13 cellular contexts compared by ENCODE assay signal in genomic region chr5:140111859-140112551, GRCh38. TPM values are rescaled to one million over a fixed set of nuclear protein-coding genes. Genes with fewer than 3 reads are reported as not detected.
DNase-seq lines count a peak whose midpoint lies in the region; ATAC-seq and TF ChIP-seq lines count a peak whose summit lies in the region.
"Had no signal": no experiment of that assay in that cellular context is flagged by ENCODE, and none has a peak within 500 bp of the region (broad histone marks: within the 10 kb centered on the region; RNA-seq: fewer than 3 reads in every experiment).

No MANE protein-coding gene starts in this region.

- peaks cover 0 to 17% (median 0%) of the 10 kb centered on the region in 3 donors for H3K36me3 Mint-ChIP-seq in CD8-positive, alpha-beta memory T cell
- H3K36me3 Mint-ChIP-seq in brain, result no peaks in the 10 kb centered on the region

- H2BK12ac ChIP-seq in neuronal stem cell (ENCODE audit: low read length), result no peak overlapping the region

- no peak overlapping the region for H4K8ac ChIP-seq in neuronal stem cell (ENCODE audit: low read depth, low read length)

- peaks cover 54 to 82% (median 64%) of the 10 kb centered on the region in 3 donors for H3K4me1 Mint-ChIP-seq in CD8-positive, alpha-beta memory T cell
- H3K4me1 Mint-ChIP-seq in brain, result peaks cover 52% of the 10 kb centered on the region

- peak overlapping the region; percentile 6 for H3K23ac ChIP-seq in neuronal stem cell (ENCODE audit: low read depth, low read length, poor library complexity)

- no peaks in the 10 kb centered on the region for H3K27me3 ChIP-seq in CD8-positive, alpha-beta memory T cell (ENCODE audit: insufficient read depth, low read length, poor library complexity, severe bottlenecking)
- H3K27me3 ChIP-seq in HUES48 (ENCODE audit: control insufficient read depth, insufficient read depth, low read length), result peaks cover 80% of the 10 kb centered on the region
- peaks cover 34 to 58% (median 56%) of the 10 kb centered on the region in 3 experiments for H3K27me3 ChIP-seq in neuronal stem cell (ENCODE audit: control insufficient read depth in 3 of 3, insufficient read depth in 3 of 3, low read depth in 1 of 3, low read length in 3 of 3)

- H3K4me3 ChIP-seq in CD8-positive, alpha-beta memory T cell (ENCODE audit: low read length), result no peak overlapping the region
- H3K4me3 ChIP-seq in HUES48 (ENCODE audit: low read depth, low read length) (peak overlapping the region; percentile 84; the same call in 1 of the 2 replicates), neuronal stem cell (ENCODE audit: low read length in 2 of 2) (no peak overlapping the region)

- DNase-seq in CD8-positive, alpha-beta memory T cell, result no peak
- DNase-seq in neuronal stem cell (ENCODE audit: low spot score), result no peak
- DNase-seq in DMS53 treated with DMSO at 0.1 percent for 48 hours (lab: John Stamatoyannopoulos, UW; ENCODE audit: unreplicated experiment), result no peak
- no peak for DNase-seq in effector CD4-positive, alpha-beta T cell
- DNase-seq: effector memory CD4-positive, alpha-beta T cell; GF-D8; NCI-H1048; RPMI8226; stimulated activated naive CD4-positive, alpha-beta T cell treated with Interleukin-2 at 50 U/mL for 16 hours had no signal

- H3K27me3 Mint-ChIP-seq in CD8-positive, alpha-beta memory T cell, result peaks cover 4% of the 10 kb centered on the region in 2 donors
- H3K27me3 Mint-ChIP-seq in brain, result peaks cover 77% of the 10 kb centered on the region

- H3K4me2 ChIP-seq in neuronal stem cell (ENCODE audit: insufficient read depth, low read length, poor library complexity, severe bottlenecking), result no peak overlapping the region

- POLR2A ChIA-PET in CD8-positive, alpha-beta memory T cell (lab: Charles Lee), result no interaction called here

- H3K4me1 ChIP-seq in CD8-positive, alpha-beta memory T cell (ENCODE audit: insufficient read depth, low read length), result peaks cover 62% of the 10 kb centered on the region
- H3K4me1 ChIP-seq in HUES48 (ENCODE audit: control insufficient read depth, insufficient read depth, low read length) (peaks cover 40% of the 10 kb centered on the region), neuronal stem cell (ENCODE audit: control insufficient read depth in 2 of 2, insufficient read depth in 1 of 2, low read depth in 1 of 2, low read length in 2 of 2) (peaks cover 12 to 19% of the 10 kb centered on the region in 2 donors)

- no peak overlapping the region for H3K14ac ChIP-seq in neuronal stem cell (ENCODE audit: low read length)

- CTCF ChIA-PET in CD8-positive, alpha-beta memory T cell (lab: Charles Lee), result interaction anchor here (0.8 to 1.5 kb wide), 4 partner anchors 10 to 38 kb away, joined by 3 to 13 read pairs (median 4); no protein-coding TSS in a partner anchor

- H3K36me3 ChIP-seq in CD8-positive, alpha-beta memory T cell (ENCODE audit: insufficient read depth, low read length), result no peaks in the 10 kb centered on the region
- H3K36me3 ChIP-seq in HUES48 (ENCODE audit: control insufficient read depth, insufficient read depth, low read length) (no peaks in the 10 kb centered on the region), neuronal stem cell (replicated peaks in 1 of 2; ENCODE audit: control insufficient read depth in 2 of 2, insufficient read depth in 2 of 2, low read length in 2 of 2) (no peaks in the 10 kb centered on the region)

- no peak overlapping the region for H3K27ac ChIP-seq in CD8-positive, alpha-beta memory T cell (ENCODE audit: low read depth, low read length)
- H3K27ac ChIP-seq in HUES48 (ENCODE audit: low read depth, low read length) (no peak overlapping the region), neuronal stem cell (replicated peaks; ENCODE audit: low read length) (no peak overlapping the region)

- H3K18ac ChIP-seq in neuronal stem cell (ENCODE audit: low read length), result no peak overlapping the region

- no CpG with 5 or more reads among the region's 8 CpGs for WGBS in neuronal stem cell (ENCODE audit: extremely low coverage in 2 of 2, insufficient read length in 2 of 2, insufficient replicate concordance in 1 of 2), 2 donors

- H3K27ac Mint-ChIP-seq in CD8-positive, alpha-beta memory T cell, result peak overlapping the region; percentile 37 to 92 (median 70)
- peak overlapping the region in 1 of 5 experiments; percentile 48 for H3K27ac Mint-ChIP-seq in brain

- ATAC-seq in GM19328 (IDR thresholded peaks at IDR 0.05; ENCODE audit: unreplicated experiment) (no peak), HG02870 (IDR thresholded peaks at IDR 0.05; ENCODE audit: unreplicated experiment) (no peak)

- no peak overlapping the region for H3K4ac ChIP-seq in neuronal stem cell (ENCODE audit: low read length)

- no peak overlapping the region for H3K9ac ChIP-seq in HUES48 (ENCODE audit: low read depth, low read length)
- H3K9ac ChIP-seq in neuronal stem cell (ENCODE audit: low read depth, low read length, poor library complexity), result no peak overlapping the region

- H4K91ac ChIP-seq in neuronal stem cell (ENCODE audit: low read depth, low read length, poor library complexity), result no peak overlapping the region

- no peak overlapping the region for H2BK5ac ChIP-seq in neuronal stem cell (ENCODE audit: low read length)

- peaks cover 3% of the 10 kb centered on the region for H3K79me1 ChIP-seq in neuronal stem cell (ENCODE audit: low read depth, low read length)

- no peaks in the 10 kb centered on the region for H3K9me3 ChIP-seq in CD8-positive, alpha-beta memory T cell (ENCODE audit: low read length)
- H3K9me3 ChIP-seq in HUES48 (ENCODE audit: control insufficient read depth, insufficient read depth, low read length), result no peaks in the 10 kb centered on the region
- H3K9me3 ChIP-seq in neuronal stem cell (replicated peaks in 1 of 2; ENCODE audit: control insufficient read depth in 2 of 2, insufficient read depth in 1 of 2, low read depth in 1 of 2, low read length in 2 of 2), result no peaks in the 10 kb centered on the region

- no peak overlapping the region for H2AFZ ChIP-seq in neuronal stem cell (ENCODE audit: low read length)

- no peaks in the 10 kb centered on the region for H3K9me3 Mint-ChIP-seq in CD8-positive, alpha-beta memory T cell
- H3K9me3 Mint-ChIP-seq in brain, result no peaks in the 10 kb centered on the region

- no peak overlapping the region for H2BK120ac ChIP-seq in neuronal stem cell (ENCODE audit: low read depth, low read length)

- no peak overlapping the region for H2AK5ac ChIP-seq in neuronal stem cell (ENCODE audit: low read depth, low read length)

- no peak overlapping the region for H2BK15ac ChIP-seq in neuronal stem cell (ENCODE audit: low read length)

- TF ChIP-seq CTCF in brain (conservative IDR thresholded peaks at IDR 0.05), result no peak

- peak overlapping the region; percentile 94 to 98 (median 95) for H3K4me3 Mint-ChIP-seq in CD8-positive, alpha-beta memory T cell
- peak overlapping the region; percentile 88 to 95 (median 90) for H3K4me3 Mint-ChIP-seq in brain

RNA-seq across cellular contexts. Expression of gene PURA, which starts 1.9 kb away (rescaled TPM):
- 10 to 100 TPM; 14.8 to 16.4 TPM for total RNA-seq in CD8-positive, alpha-beta memory T cell
- polyA plus RNA-seq in CD8-positive, alpha-beta memory T cell, result 4.8 TPM
- 3.5 TPM for polyA plus RNA-seq in brain (ENCODE audit: insufficient read depth, low read depth, low replicate concordance)
- polyA plus RNA-seq in neuronal stem cell (2013, experiment 1 of 2), result 1.3 TPM
- 1.6 TPM for polyA plus RNA-seq in neuronal stem cell (2013, experiment 2 of 2)

RNA-seq across cellular contexts. Expression of gene IGIP, which starts 13.7 kb away (rescaled TPM):
- total RNA-seq in CD8-positive, alpha-beta memory T cell, result 1 to 10 TPM; 3.7 to 4.1 TPM
- 0.29 TPM for polyA plus RNA-seq in CD8-positive, alpha-beta memory T cell
- 3.7 TPM for polyA plus RNA-seq in brain (ENCODE audit: insufficient read depth, low read depth, low replicate concordance)
- 0.47 TPM for polyA plus RNA-seq in neuronal stem cell (2013, experiment 1 of 2)
- polyA plus RNA-seq in neuronal stem cell (2013, experiment 2 of 2), result 0.42 TPM
